ENCODE assay signal across 2 cellular contexts in the genomic region with DNA sequence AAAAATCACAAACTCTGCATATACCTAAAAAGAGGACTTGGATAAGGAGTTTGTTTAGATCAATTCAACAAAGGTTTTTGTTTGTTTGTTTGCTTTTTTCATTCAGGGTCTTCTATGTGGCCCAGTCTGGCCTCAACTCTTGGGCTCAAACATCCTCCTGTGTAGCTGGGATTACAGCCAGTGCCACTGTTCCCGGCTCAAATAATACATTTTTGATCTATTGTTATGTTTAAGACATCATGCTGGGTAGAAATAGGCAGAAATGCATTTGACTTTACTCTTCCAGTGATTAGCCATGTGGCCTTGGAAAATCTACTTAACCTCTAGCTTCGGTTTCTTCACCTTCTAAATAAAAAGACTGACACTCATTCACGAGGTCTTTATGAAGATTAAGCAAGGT.
A peak's percentile ranks its signal among the peaks of the same experiment; 100 is the strongest.
TF ChIP-seq lines count a peak whose summit lies in the region.

No MANE protein-coding gene starts in this region.

TF ChIP-seq in GM23338, 12 proteins besides CTCF, POLR2A, EP300 and RAD21:
- TF ChIP-seq CREB1 (CRISPR knock-in tag; IDR thresholded peaks at IDR 0.05; ENCODE audit: low read depth) (no peak), NANOG (IDR thresholded peaks at IDR 0.05; ENCODE audit: borderline replicate concordance) (0 out of 2 replicates have a peak, but pooled peaks have one; percentile 8)

TF ChIP-seq in H1, 55 proteins besides CTCF, POLR2A, EP300 and RAD21:
- TF ChIP-seq BRCA1 (IDR thresholded peaks at IDR 0.05; ENCODE audit: low read depth, low read length): no peak
- TF ChIP-seq KDM5A (IDR thresholded peaks at IDR 0.05; ENCODE audit: low read length): no peak
- TF ChIP-seq TAF1 (IDR thresholded peaks at IDR 0.05; ENCODE audit: low read depth, low read length): no peak
- no peak for TF ChIP-seq BCL11A (IDR thresholded peaks at IDR 0.05; ENCODE audit: low read depth in 2 of 2, low read length in 2 of 2)
- TF ChIP-seq ASH2L (IDR thresholded peaks at IDR 0.05; ENCODE audit: low read length): no peak
- TF ChIP-seq HDAC2 (IDR thresholded peaks at IDR 0.05; ENCODE audit: borderline replicate concordance in 1 of 2, low read depth in 2 of 2, low read length in 2 of 2): no peak
- no peak for TF ChIP-seq CBX5 (IDR thresholded peaks at IDR 0.05; ENCODE audit: low read depth, low read length)
- no peak for TF ChIP-seq JUND (IDR thresholded peaks at IDR 0.05; ENCODE audit: low read length)
- TF ChIP-seq, protein P1, sequence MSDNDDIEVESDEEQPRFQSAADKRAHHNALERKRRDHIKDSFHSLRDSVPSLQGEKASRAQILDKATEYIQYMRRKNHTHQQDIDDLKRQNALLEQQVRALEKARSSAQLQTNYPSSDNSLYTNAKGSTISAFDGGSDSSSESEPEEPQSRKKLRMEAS (IDR thresholded peaks at IDR 0.05): no peak
- TF ChIP-seq TCF12 (IDR thresholded peaks at IDR 0.05; ENCODE audit: low read depth, low read length): no peak
- no peak for TF ChIP-seq RFX5 (IDR thresholded peaks at IDR 0.05; ENCODE audit: borderline replicate concordance, low read depth, low read length)
- no peak for TF ChIP-seq SIX5 (IDR thresholded peaks at IDR 0.05; ENCODE audit: low read depth, low read length)
- TF ChIP-seq SP4 (IDR thresholded peaks at IDR 0.05; ENCODE audit: low read length): no peak
- no peak for TF ChIP-seq GABPA (IDR thresholded peaks at IDR 0.05; ENCODE audit: borderline replicate concordance, insufficient read depth, low read length)
- TF ChIP-seq CREB1 (IDR thresholded peaks at IDR 0.05): no peak
- no peak for TF ChIP-seq EGR1 (IDR thresholded peaks at IDR 0.05; ENCODE audit: borderline replicate concordance, low read depth, low read length)
- TF ChIP-seq YY1 (IDR thresholded peaks at IDR 0.05; ENCODE audit: low read depth, low read length): no peak
- TF ChIP-seq PHF8 (conservative IDR thresholded peaks at IDR 0.05; ENCODE audit: low read depth, low read length): no peak
- TF ChIP-seq, protein P2, sequence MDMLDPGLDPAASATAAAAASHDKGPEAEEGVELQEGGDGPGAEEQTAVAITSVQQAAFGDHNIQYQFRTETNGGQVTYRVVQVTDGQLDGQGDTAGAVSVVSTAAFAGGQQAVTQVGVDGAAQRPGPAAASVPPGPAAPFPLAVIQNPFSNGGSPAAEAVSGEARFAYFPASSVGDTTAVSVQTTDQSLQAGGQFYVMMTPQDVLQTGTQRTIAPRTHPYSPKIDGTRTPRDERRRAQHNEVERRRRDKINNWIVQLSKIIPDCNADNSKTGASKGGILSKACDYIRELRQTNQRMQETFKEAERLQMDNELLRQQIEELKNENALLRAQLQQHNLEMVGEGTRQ (IDR thresholded peaks at IDR 0.05; ENCODE audit: low read length): no peak
- TF ChIP-seq SRF (IDR thresholded peaks at IDR 0.05; ENCODE audit: low read depth, low read length): no peak
